24 cellular contexts compared by ENCODE assay signal in genomic region chr11:134369656-134370525, GRCh38. TPM values are rescaled to one million over a fixed set of nuclear protein-coding genes. Genes with fewer than 3 reads are reported as not detected.
"Had no signal": no experiment of that assay in that cellular context is flagged by ENCODE, and none has a peak within 500 bp of the region (broad histone marks: within the 10 kb centered on the region; RNA-seq: fewer than 3 reads in every experiment).

No MANE protein-coding gene starts in this region.

- H3K9me3 Mint-ChIP-seq: activated naive CD4-positive, alpha-beta T cell treated with anti-CD3 and anti-CD28 coated beads, Interleukin-2, amount 50 U/mL, for 72 hours; activated T-helper 17 cell treated with anti-CD3 and anti-CD28 coated beads, Interleukin-2, amount 50 U/mL, for 72 hours; mesothelial cell of epicardium; nephron; T-helper 2 cell treated with Interferon-gamma antibody and Interleukin-4, amounts not matched to agents 5 μg/mL and 100 μg/mL, for 36 hours had no signal

- H3K27ac ChIP-seq: adrenal gland, breast epithelium, heart right ventricle, upper lobe of left lung had no signal

- ATAC-seq: activated naive CD4-positive, alpha-beta T cell treated with anti-CD3 and anti-CD28 coated beads, Interleukin-2, amount 50 U/mL, for 72 hours; activated T-helper 17 cell treated with anti-CD3 and anti-CD28 coated beads, Interleukin-2, amount 50 U/mL, for 72 hours; heart right ventricle; left lobe of liver; sciatic nerve; SK-N-SH treated with all-trans-retinoic acid at 6 μM for 48 hours had no signal

- H3K36me3 ChIP-seq: adrenal gland, breast epithelium, heart right ventricle, upper lobe of left lung had no signal

- H3K4me1 Mint-ChIP-seq: activated T-helper 17 cell treated with anti-CD3 and anti-CD28 coated beads, Interleukin-2, amount 50 U/mL, for 72 hours; mesothelial cell of epicardium had no signal

- H3K27me3 ChIP-seq: adrenal gland, breast epithelium, upper lobe of left lung had no signal

- H3K27ac Mint-ChIP-seq: activated naive CD4-positive, alpha-beta T cell treated with anti-CD3 and anti-CD28 coated beads, Interleukin-2, amount 50 U/mL, for 72 hours; activated T-helper 17 cell treated with anti-CD3 and anti-CD28 coated beads, Interleukin-2, amount 50 U/mL, for 72 hours; mesothelial cell of epicardium; nephron; T-helper 2 cell treated with Interferon-gamma antibody and Interleukin-4, amounts not matched to agents 5 μg/mL and 100 μg/mL, for 36 hours had no signal

- H3K4me1 ChIP-seq: adrenal gland, breast epithelium, heart right ventricle, upper lobe of left lung had no signal

- FAIRE-seq: astrocyte, endometrium, keratinocyte, TTC549 had no signal

- H3K36me3 Mint-ChIP-seq: activated naive CD4-positive, alpha-beta T cell treated with anti-CD3 and anti-CD28 coated beads, Interleukin-2, amount 50 U/mL, for 72 hours; mesothelial cell of epicardium had no signal

- H3K4me2 ChIP-seq: smooth muscle cell had no signal

- DNase-seq: activated T-cell treated with anti-CD3 and anti-CD28 coated beads, Interleukin-2, amount 50 U/mL, for 1 hour; adrenal gland; heart right ventricle; mammary epithelial cell; occipital lobe; stimulated activated CD4-positive, alpha-beta T cell treated with anti-CD3 and anti-CD28 coated beads, Interleukin-2, amount 100 ng/mL, for 48 hours; stimulated activated naive CD4-positive, alpha-beta T cell treated with Interleukin-2 at 50 U/mL for 16 hours had no signal

- H3K27me3 Mint-ChIP-seq: activated T-helper 17 cell treated with anti-CD3 and anti-CD28 coated beads, Interleukin-2, amount 50 U/mL, for 72 hours had no signal

- H3K9me3 ChIP-seq: adrenal gland, breast epithelium, heart right ventricle, upper lobe of left lung had no signal

- H3K4me3 ChIP-seq: adrenal gland, breast epithelium, heart right ventricle, smooth muscle cell, upper lobe of left lung had no signal

- H3K4me3 Mint-ChIP-seq: activated T-helper 17 cell treated with anti-CD3 and anti-CD28 coated beads, Interleukin-2, amount 50 U/mL, for 72 hours; mesothelial cell of epicardium; nephron; T-helper 2 cell treated with Interferon-gamma antibody and Interleukin-4, amounts not matched to agents 5 μg/mL and 100 μg/mL, for 36 hours had no signal

RNA-seq across cellular contexts. Expression of gene GLB1L2, which starts 38.1 kb away (rescaled TPM):
- total RNA-seq: fibroblast of villous mesenchyme had no signal

RNA-seq across cellular contexts. Expression of gene B3GAT1, which starts 42.2 kb away (rescaled TPM):
- total RNA-seq: epithelial cell of proximal tubule, fibroblast of villous mesenchyme, smooth muscle cell had no signal
- polyA plus RNA-seq: smooth muscle cell had no signal
